Comparison of ENCODE assay signal across 31 cellular contexts in the genomic region with DNA sequence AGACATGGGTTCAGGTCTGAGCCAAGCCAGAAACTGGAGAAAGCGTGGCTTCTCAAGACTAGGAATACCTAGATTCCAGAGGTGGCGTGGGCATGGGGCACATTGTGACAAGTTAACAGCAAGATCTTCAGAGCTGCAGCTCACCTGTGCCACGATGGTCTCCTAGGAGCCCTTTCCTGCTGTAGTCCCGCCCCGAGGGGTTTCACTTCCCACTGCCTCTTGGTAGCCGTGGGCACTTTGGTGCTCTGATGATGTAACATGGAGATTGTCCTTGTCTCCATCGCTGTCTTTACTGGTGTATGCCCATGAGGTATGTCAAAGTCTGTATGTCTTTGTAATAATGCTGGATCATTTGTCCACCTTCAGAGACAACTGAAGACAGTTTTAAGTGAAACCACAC.
"Had no signal": no experiment of that assay in that cellular context is flagged by ENCODE, and none has a peak within 500 bp of the region (broad histone marks: within the 10 kb centered on the region; RNA-seq: fewer than 3 reads in every experiment).

No MANE protein-coding gene starts in this region.

- ATAC-seq: activated CD4-positive, alpha-beta T cell treated with anti-CD3 and anti-CD28 coated beads for 36 hours; activated CD4-positive, CD25-positive, alpha-beta regulatory T cell treated with anti-CD3 and anti-CD28 coated beads, Interleukin-2, amount 50 U/mL, for 24 hours; activated CD8-positive, alpha-beta T cell treated with anti-CD3 and anti-CD28 coated beads, Interleukin-2, amount 10 ng/mL, durations not matched to agents 7 days and 5 days; WTC11 had no signal

- H3K4me3 Mint-ChIP-seq: activated CD4-positive, alpha-beta T cell treated with anti-CD3 and anti-CD28 coated beads for 36 hours; activated CD4-positive, alpha-beta T cell treated with anti-CD3 and anti-CD28 coated beads, Interleukin-2, amount 10 ng/mL, durations not matched to agents 7 days and 5 days; activated CD8-positive, alpha-beta T cell treated with anti-CD3 and anti-CD28 coated beads, Interleukin-2, amount 10 ng/mL, durations not matched to agents 7 days and 5 days; activated naive CD4-positive, alpha-beta T cell treated with anti-CD3 and anti-CD28 coated beads, Interleukin-2, amount 50 U/mL, for 24 hours; activated naive CD8-positive, alpha-beta T cell treated with anti-CD3 and anti-CD28 coated beads, Interleukin-2, amount 10 ng/mL, durations not matched to agents 7 days and 5 days; activated T-cell treated with anti-CD3 and anti-CD28 coated beads, Interleukin-2, amount 50 U/mL, for 24 hours; T-helper 1 cell treated with Interleukin-12 subunit alpha and Interleukin-12 subunit beta and Interleukin-4 antibody, amounts not matched to agents 30 μg/mL and 1 μg/mL, for 36 hours; T-helper 2 cell treated with Interferon-gamma antibody and Interleukin-4, amounts not matched to agents 5 μg/mL and 100 μg/mL, for 36 hours; WTC11 had no signal

- H3K27ac Mint-ChIP-seq: activated CD4-positive, alpha-beta T cell treated with anti-CD3 and anti-CD28 coated beads for 36 hours; activated CD4-positive, alpha-beta T cell treated with anti-CD3 and anti-CD28 coated beads, Interleukin-2, amount 10 ng/mL, durations not matched to agents 7 days and 5 days; activated CD8-positive, alpha-beta T cell treated with anti-CD3 and anti-CD28 coated beads, Interleukin-2, amount 10 ng/mL, durations not matched to agents 7 days and 5 days; activated naive CD4-positive, alpha-beta T cell treated with anti-CD3 and anti-CD28 coated beads, Interleukin-2, amount 50 U/mL, for 24 hours; activated naive CD8-positive, alpha-beta T cell treated with anti-CD3 and anti-CD28 coated beads, Interleukin-2, amount 10 ng/mL, durations not matched to agents 7 days and 5 days; activated T-cell treated with anti-CD3 and anti-CD28 coated beads, Interleukin-2, amount 50 U/mL, for 24 hours; activated T-helper 2 cell treated with anti-CD3 and anti-CD28 coated beads, Interferon-gamma antibody, Interleukin-2, Interleukin-4, amounts not matched to agents 10 μg/mL and 5 μg/mL and 100 μg/mL, durations not matched to agents 14 hours and 24 hours and 36 hours; T-helper 1 cell treated with Interleukin-12 subunit alpha and Interleukin-12 subunit beta and Interleukin-4 antibody, amounts not matched to agents 30 μg/mL and 1 μg/mL, for 36 hours; T-helper 2 cell treated with Interferon-gamma antibody and Interleukin-4, amounts not matched to agents 5 μg/mL and 100 μg/mL, for 36 hours; WTC11 had no signal

- H3K9me3 ChIP-seq: ascending aorta had no signal

- DNase-seq: activated CD4-positive, alpha-beta T cell treated with anti-CD3 and anti-CD28 coated beads for 36 hours; activated CD4-positive, alpha-beta T cell treated with anti-CD3 and anti-CD28 coated beads, Interleukin-2, amount 10 ng/mL, durations not matched to agents 7 days and 5 days; activated CD4-positive, alpha-beta T cell treated with anti-CD3 and anti-CD28 coated beads, Interleukin-2, amount 50 U/mL, for 48 hours; activated CD8-positive, alpha-beta T cell treated with anti-CD3 and anti-CD28 coated beads, Interleukin-2, amount 10 ng/mL, durations not matched to agents 7 days and 5 days; activated gamma-delta T cell; activated naive CD4-positive, alpha-beta T cell treated with Interleukin-2 at 50 U/mL for 16 hours; activated naive CD8-positive, alpha-beta T cell treated with anti-CD3 and anti-CD28 coated beads, Interleukin-2, amount 10 ng/mL, durations not matched to agents 7 days and 5 days; activated T-cell treated with anti-CD3 and anti-CD28 coated beads, Interleukin-2, amount 50 U/mL, for 24 hours; amygdala; MV-4-11; NCI-H1092 treated with DMSO at 0.1 percent for 48 hours; NCI-H1417; NCI-H146; NCI-H187; NCI-H2029 treated with DMSO at 0.1 percent for 48 hours; NCI-H2107; NCI-H2171; NCI-H510A; NCI-H526; NCI-H748 treated with DMSO at 0.1 percent for 48 hours; NK-92 treated with Interleukin-12 subunit alpha and Interleukin-12 subunit beta, amount 100 ng/mL, for 24 hours; PC-9; Right ventricle myocardium superior had no signal

- H3K4me1 ChIP-seq: ascending aorta had no signal

- H3K27me3 Mint-ChIP-seq: activated CD4-positive, alpha-beta T cell treated with anti-CD3 and anti-CD28 coated beads for 36 hours; activated CD4-positive, alpha-beta T cell treated with anti-CD3 and anti-CD28 coated beads, Interleukin-2, amount 10 ng/mL, durations not matched to agents 7 days and 5 days; activated naive CD4-positive, alpha-beta T cell treated with anti-CD3 and anti-CD28 coated beads, Interleukin-2, amount 50 U/mL, for 24 hours; activated naive CD8-positive, alpha-beta T cell treated with anti-CD3 and anti-CD28 coated beads, Interleukin-2, amount 10 ng/mL, durations not matched to agents 7 days and 5 days; activated T-cell treated with anti-CD3 and anti-CD28 coated beads, Interleukin-2, amount 50 U/mL, for 24 hours had no signal

- H3K4me3 ChIP-seq: ascending aorta, PC-9, SK-N-MC had no signal

- H3K36me3 ChIP-seq: ascending aorta had no signal

- H3K36me3 Mint-ChIP-seq: activated naive CD8-positive, alpha-beta T cell treated with anti-CD3 and anti-CD28 coated beads, Interleukin-2, amount 10 ng/mL, durations not matched to agents 7 days and 5 days had no signal

- H3K9me3 Mint-ChIP-seq: activated naive CD4-positive, alpha-beta T cell treated with anti-CD3 and anti-CD28 coated beads, Interleukin-2, amount 50 U/mL, for 24 hours; activated T-helper 2 cell treated with anti-CD3 and anti-CD28 coated beads, Interferon-gamma antibody, Interleukin-2, Interleukin-4, amounts not matched to agents 10 μg/mL and 5 μg/mL and 100 μg/mL, durations not matched to agents 14 hours and 24 hours and 36 hours; T-helper 2 cell treated with Interferon-gamma antibody and Interleukin-4, amounts not matched to agents 5 μg/mL and 100 μg/mL, for 36 hours had no signal

- H3K4me1 Mint-ChIP-seq: activated CD4-positive, alpha-beta T cell treated with anti-CD3 and anti-CD28 coated beads for 36 hours; activated CD4-positive, alpha-beta T cell treated with anti-CD3 and anti-CD28 coated beads, Interleukin-2, amount 10 ng/mL, durations not matched to agents 7 days and 5 days; activated naive CD4-positive, alpha-beta T cell treated with anti-CD3 and anti-CD28 coated beads, Interleukin-2, amount 50 U/mL, for 24 hours; activated naive CD8-positive, alpha-beta T cell treated with anti-CD3 and anti-CD28 coated beads, Interleukin-2, amount 10 ng/mL, durations not matched to agents 7 days and 5 days; WTC11 had no signal
